21 cellular contexts compared by ENCODE assay signal in genomic region chr16:30359871-30360170, GRCh38. TPM values are rescaled to one million over a fixed set of nuclear protein-coding genes. Genes with fewer than 3 reads are reported as not detected.
DNase-seq lines count a peak whose midpoint lies in the region; ATAC-seq, FAIRE-seq and TF ChIP-seq lines count a peak whose summit lies in the region.
"Had no signal": no experiment of that assay in that cellular context is flagged by ENCODE, and none has a peak within 500 bp of the region (broad histone marks: within the 10 kb centered on the region; RNA-seq: fewer than 3 reads in every experiment).

No MANE protein-coding gene starts in this region.

- FAIRE-seq in GM19239 (lab: Jason Lieb, UNC) = no peak
- FAIRE-seq: A549, D721Med had no signal

- H3K4me3 Mint-ChIP-seq in MCF 10A (ENCODE audit: unreplicated experiment) (no peak overlapping the region), type B pancreatic cell (no peak overlapping the region)
- no peak overlapping the region for H3K4me3 Mint-ChIP-seq in naive thymus-derived CD8-positive, alpha-beta T cell
- H3K4me3 Mint-ChIP-seq: CD4-positive, alpha-beta T cell had no signal

- H3K9me3 Mint-ChIP-seq in MCF 10A (ENCODE audit: unreplicated experiment) (no peaks in the 10 kb centered on the region), type B pancreatic cell (no peaks in the 10 kb centered on the region)
- no peaks in the 10 kb centered on the region for H3K9me3 Mint-ChIP-seq in naive thymus-derived CD8-positive, alpha-beta T cell
- H3K9me3 Mint-ChIP-seq: CD4-positive, alpha-beta T cell had no signal

- intact Hi-C loops in MCF 10A (cut with micrococcal nuclease) = no loop called here
- intact Hi-C loops in breast epithelium (cut with DNase I; ENCODE audit: low total_unique reads) = no loop called here

- TF ChIP-seq CTCF in MCF 10A (IDR thresholded peaks at IDR 0.05; ENCODE audit: unreplicated experiment) (no peak), breast epithelium (IDR thresholded peaks at IDR 0.05) (no peak), RWPE1 (conservative IDR thresholded peaks at IDR 0.05; ENCODE audit: low read depth) (no peak), type B pancreatic cell (conservative IDR thresholded peaks at IDR 0.05) (no peak)

- H3K27ac ChIP-seq in breast epithelium (no peak overlapping the region), RWPE1 (peak overlapping the region; percentile 95)
- H3K27ac ChIP-seq: A549, Peyer's patch had no signal

- peak overlapping the region; percentile 24 for H3K9ac ChIP-seq in iPS-15b (ENCODE audit: low read depth, low read length)

- no peak for ATAC-seq in naive thymus-derived CD8-positive, alpha-beta T cell
- ATAC-seq in HG03354 (IDR thresholded peaks at IDR 0.05; ENCODE audit: poor library complexity, severe bottlenecking, unreplicated experiment) = no peak
- ATAC-seq: A549 had no signal

- DNase-seq in MCF 10A (ENCODE audit: unreplicated experiment) (no peak), breast epithelium (ENCODE audit: low spot score in 2 of 2) (no peak), RWPE1 (ENCODE audit: low spot score) (no peak), type B pancreatic cell (ENCODE audit: extremely low spot score, unreplicated experiment) (no peak), GM19239 (ENCODE audit: insufficient read length, low spot score) (no peak)
- no peak for DNase-seq in naive thymus-derived CD8-positive, alpha-beta T cell
- DNase-seq: CD4-positive, alpha-beta T cell; DND-41; GF-D8; Karpas-422; NCI-H1417 treated with DMSO at 0.1 percent for 48 hours; NCI-H2029; NCI-H510A; NCI-H82; Peyer's patch; SHP77 treated with DMSO at 0.1 percent for 48 hours had no signal

- H3K27me3 Mint-ChIP-seq in MCF 10A (ENCODE audit: insufficient read depth, unreplicated experiment) = no peaks in the 10 kb centered on the region
- H3K27me3 Mint-ChIP-seq in type B pancreatic cell = no peaks in the 10 kb centered on the region
- H3K27me3 Mint-ChIP-seq in naive thymus-derived CD8-positive, alpha-beta T cell = no peaks in the 10 kb centered on the region
- H3K27me3 Mint-ChIP-seq: CD4-positive, alpha-beta T cell had no signal

- POLR2A ChIA-PET in MCF 10A (lab: Yijun Ruan, JAX) (interaction anchor here (8.1 kb wide), 1 partner anchor 8 kb away, joined by 132 read pairs; the partner anchor contains the start of gene TBC1D10B), RWPE1 (lab: Yijun Ruan, JAX; ENCODE audit: low non-redundant PET) (interaction anchor here (0.5 to 1.1 kb wide), 2 partner anchors 11 to 19 kb away, joined by 4 to 6 read pairs; no protein-coding TSS in a partner anchor)
- POLR2A ChIA-PET in naive thymus-derived CD8-positive, alpha-beta T cell (lab: Charles Lee) = interaction anchor here (1.4 kb wide), 1 partner anchor 18 kb away, joined by 5 read pairs; no protein-coding TSS in a partner anchor

- no peaks in the 10 kb centered on the region for H3K27me3 ChIP-seq in breast epithelium
- no peaks in the 10 kb centered on the region for H3K27me3 ChIP-seq in iPS-15b (ENCODE audit: control insufficient read depth, insufficient read depth, low read length)
- H3K27me3 ChIP-seq: Peyer's patch had no signal

- H3K9me3 ChIP-seq in breast epithelium (no peaks in the 10 kb centered on the region), iPS-15b (ENCODE audit: control insufficient read depth, insufficient read depth, low read length) (no peaks in the 10 kb centered on the region)
- H3K9me3 ChIP-seq: A549, Peyer's patch had no signal

- H3K4me1 ChIP-seq in breast epithelium (peaks cover 0 to 10% of the 10 kb centered on the region in 2 donors), iPS-15b (ENCODE audit: control insufficient read depth, insufficient read depth, low read length) (peaks cover 6% of the 10 kb centered on the region)

- TF ChIP-seq POLR2A in breast epithelium (IDR thresholded peaks at IDR 0.05) = no peak

- CTCF ChIA-PET in MCF 10A (lab: Yijun Ruan, JAX) = interaction anchor here (1.1 kb wide), 1 partner anchor 268 kb away, joined by 4 read pairs; the partner anchor contains the start of gene TBX6
- CTCF ChIA-PET in RWPE1 (lab: Yijun Ruan, JAX) = interaction anchor here (0.6 kb wide), 3 partner anchors 19 to 544 kb away, joined by 3 to 4 read pairs (median 4); partner anchors contain the start of gene PAGR1

- H3K36me3 Mint-ChIP-seq in MCF 10A (ENCODE audit: insufficient read depth, unreplicated experiment) (peaks cover 55% of the 10 kb centered on the region), type B pancreatic cell (peaks cover 22% of the 10 kb centered on the region)
- peaks cover 0 to 46% (median 6%) of the 10 kb centered on the region in 3 donors for H3K36me3 Mint-ChIP-seq in naive thymus-derived CD8-positive, alpha-beta T cell

- peaks cover 4% of the 10 kb centered on the region for H3K36me3 ChIP-seq in breast epithelium
- H3K36me3 ChIP-seq in iPS-15b (ENCODE audit: control insufficient read depth, insufficient read depth, low read length) = peaks cover 10% of the 10 kb centered on the region

- no peak overlapping the region for H3K4me3 ChIP-seq in breast epithelium
- no peak overlapping the region for H3K4me3 ChIP-seq in iPS-15b (ENCODE audit: low read depth, low read length)
- H3K4me3 ChIP-seq: A549, Peyer's patch had no signal

- H3K27ac Mint-ChIP-seq in MCF 10A (ENCODE audit: low read depth, unreplicated experiment) = peak overlapping the region; percentile 50
- H3K27ac Mint-ChIP-seq in type B pancreatic cell = no peak overlapping the region
- H3K27ac Mint-ChIP-seq in naive thymus-derived CD8-positive, alpha-beta T cell = peak overlapping the region in 3 of 10 donors; percentile 37 to 81 (median 67)

- H3K4me1 Mint-ChIP-seq in MCF 10A (ENCODE audit: insufficient read depth, unreplicated experiment) (peaks cover 16% of the 10 kb centered on the region), type B pancreatic cell (ENCODE audit: unreplicated experiment) (peaks cover 4% of the 10 kb centered on the region)
- H3K4me1 Mint-ChIP-seq in naive thymus-derived CD8-positive, alpha-beta T cell = peaks cover 11 to 25% (median 19%) of the 10 kb centered on the region in 4 donors

- no TSS peak for BruUV-seq in MCF 10A (replicated peaks; lab: Mats Ljungman, UMichigan)

RNA-seq across cellular contexts. Expression of gene CD2BP2, which starts 4.7 kb away (rescaled TPM):
- total RNA-seq in MCF 10A (2022) = 48.4 and 58.9 TPM in 2 replicates
- 10 to 100 TPM; 26.2 to 47.2 (median 38.3) TPM for total RNA-seq in breast epithelium
- total RNA-seq in type B pancreatic cell (ENCODE audit: low replicate concordance) = 64.6 and 68.9 TPM in 2 replicates
- total RNA-seq in naive thymus-derived CD8-positive, alpha-beta T cell = 10 to 100 TPM; 62.9 to 66.8 TPM
- 10 to 100 TPM; 20.6 to 21.9 (median 21.7) TPM for polyA plus RNA-seq in naive thymus-derived CD8-positive, alpha-beta T cell

RNA-seq across cellular contexts. Expression of gene TBC1D10B, which starts 10.5 kb away (rescaled TPM):
- 46.5 and 48.0 TPM in 2 replicates for total RNA-seq in MCF 10A (2022)
- total RNA-seq in breast epithelium = 10 to 100 TPM; 19.0 to 22.2 (median 21.0) TPM
- total RNA-seq in type B pancreatic cell (ENCODE audit: low replicate concordance) = 46.8 and 50.0 TPM in 2 replicates
- total RNA-seq in naive thymus-derived CD8-positive, alpha-beta T cell = 10 to 100 TPM; 32.9 to 36.9 TPM
- 10 to 100 TPM in 1 of 3 donors, 1 to 10 TPM in 2; 6.6 to 10.5 (median 7.3) TPM for polyA plus RNA-seq in naive thymus-derived CD8-positive, alpha-beta T cell

RNA-seq across cellular contexts. Expression of gene MYL11, which starts 14.8 kb away (rescaled TPM):
- total RNA-seq in MCF 10A (2022) (1.2 and 1.6 TPM in 2 replicates), breast epithelium (not detected), type B pancreatic cell (ENCODE audit: low replicate concordance) (10.4 and 21.7 TPM in 2 replicates)
- total RNA-seq in naive thymus-derived CD8-positive, alpha-beta T cell = 1 to 10 TPM in 1 of 2 experiments, not detected in 1; 1.9 TPM
- 1 to 10 TPM in 2 of 3 donors, not detected in 1; 1.1 to 4.2 TPM for polyA plus RNA-seq in naive thymus-derived CD8-positive, alpha-beta T cell
- total RNA-seq: H4, Peyer's patch had no signal

RNA-seq across cellular contexts. Expression of gene SEPTIN1, which starts 22.5 kb away (rescaled TPM):
- total RNA-seq in MCF 10A (2022) (1.3 and 1.7 TPM in 2 replicates), breast epithelium (1 to 10 TPM; 1.3 to 4.6 (median 2.7) TPM), type B pancreatic cell (ENCODE audit: low replicate concordance) (1.4 and 2.3 TPM in 2 replicates)
- 100 to 1,000 TPM; 216 to 222 TPM for total RNA-seq in naive thymus-derived CD8-positive, alpha-beta T cell
- 100 to 1,000 TPM; 178 to 249 (median 242) TPM for polyA plus RNA-seq in naive thymus-derived CD8-positive, alpha-beta T cell
- total RNA-seq: H4 had no signal

RNA-seq across cellular contexts. Expression of gene ZNF48, which starts 35.4 kb away (rescaled TPM):
- total RNA-seq in MCF 10A (2022) (11.0 and 12.4 TPM in 2 replicates), breast epithelium (1 to 10 TPM; 4.8 to 9.5 (median 6.2) TPM), type B pancreatic cell (ENCODE audit: low replicate concordance) (14.5 and 21.1 TPM in 2 replicates)
- 10 to 100 TPM; 12.7 to 14.3 TPM for total RNA-seq in naive thymus-derived CD8-positive, alpha-beta T cell
- 10 to 100 TPM in 1 of 3 donors, 1 to 10 TPM in 2; 6.1 to 11.7 (median 7.5) TPM for polyA plus RNA-seq in naive thymus-derived CD8-positive, alpha-beta T cell
